10 cellular contexts compared by ENCODE assay signal in the genomic region with DNA sequence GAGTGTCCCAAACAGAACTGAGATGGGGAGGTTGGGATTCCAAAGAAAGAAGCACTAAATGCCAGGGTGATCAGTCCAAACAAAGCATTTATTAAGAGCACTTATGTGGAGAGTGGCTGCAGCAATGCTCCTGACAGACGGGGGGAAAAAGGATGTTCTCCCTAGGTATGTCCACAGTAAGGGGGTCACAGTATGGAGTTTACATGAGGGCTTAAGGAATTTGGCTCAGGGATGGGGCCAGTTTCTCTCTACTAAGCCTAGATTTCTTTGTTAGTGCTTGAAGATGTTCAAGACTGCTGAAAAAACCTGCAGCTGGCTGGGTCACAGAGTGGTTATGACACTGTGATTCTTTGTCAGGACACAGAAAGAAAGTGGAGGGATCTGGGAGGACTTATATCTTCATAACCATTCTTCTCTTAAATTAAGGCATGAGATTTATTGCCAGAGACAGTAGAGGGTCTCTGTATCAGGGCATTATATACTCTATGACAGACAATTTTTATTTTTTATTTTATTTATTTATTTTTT.
DNase-seq lines count a peak whose midpoint lies in the region; ATAC-seq, FAIRE-seq and TF ChIP-seq lines count a peak whose summit lies in the region.
"Had no signal": no experiment of that assay in that cellular context is flagged by ENCODE, and none has a peak within 500 bp of the region (broad histone marks: within the 10 kb centered on the region; RNA-seq: fewer than 3 reads in every experiment).

No MANE protein-coding gene starts in this region.

- no peaks in the 10 kb centered on the region for H3K9me3 ChIP-seq in BE2C
- no peaks in the 10 kb centered on the region for H3K9me3 ChIP-seq in pancreas
- H3K9me3 ChIP-seq: gastrocnemius medialis had no signal

- H3K4me1 ChIP-seq in BE2C (peaks cover 3% of the 10 kb centered on the region; the same call in 1 of the 2 replicates), pancreas (no peaks in the 10 kb centered on the region)
- H3K4me1 ChIP-seq: gastrocnemius medialis had no signal

- 23 to 41% methylated on average over 1 of the region's 1 CpG for WGBS in pancreas, 2 donors

- peak overlapping the region; percentile 48 for H3K4me3 ChIP-seq in BE2C (ENCODE audit: low read depth, low read length)
- peak overlapping the region; percentile 20 for H3K4me3 ChIP-seq in epithelial cell of esophagus (ENCODE audit: low read length)
- H3K4me3 ChIP-seq in pancreas = peak overlapping the region in 2 of 4 donors; percentile 16 to 34

- intact Hi-C loops in pancreas (cut with DNase I) = no loop called here

- H3K27me3 ChIP-seq in BE2C (no peaks in the 10 kb centered on the region), pancreas (no peaks in the 10 kb centered on the region)
- H3K27me3 ChIP-seq: gastrocnemius medialis had no signal

- POLR2A ChIA-PET in RWPE1 (lab: Yijun Ruan, JAX; ENCODE audit: low non-redundant PET) = no interaction called here

- DNase-seq in BE2C = no peak
- DNase-seq in RWPE1 (ENCODE audit: low spot score) = peak; percentile 1
- no peak for DNase-seq in epithelial cell of esophagus (ENCODE audit: low read depth)
- no peak for DNase-seq in pancreas
- DNase-seq in Ammon's horn (ENCODE audit: low spot score) = no peak
- DNase-seq in UCSD-AML1 (lab: John Stamatoyannopoulos, UW; ENCODE audit: unreplicated experiment) = no peak
- DNase-seq: activated T-cell treated with anti-CD3 and anti-CD28 coated beads, Interleukin-2, amount 50 U/mL, for 48 hours; gastrocnemius medialis had no signal

- no peak for FAIRE-seq in pancreas (lab: Jason Lieb, UNC)

- peak overlapping the region; percentile 24; the same call in 1 of the 2 replicates for H3K27ac ChIP-seq in RWPE1
- H3K27ac ChIP-seq in pancreas = no peak overlapping the region
- H3K27ac ChIP-seq: gastrocnemius medialis had no signal

- H3K36me3 ChIP-seq in BE2C (no peaks in the 10 kb centered on the region), pancreas (no peaks in the 10 kb centered on the region)
- H3K36me3 ChIP-seq: gastrocnemius medialis had no signal

- CTCF ChIA-PET in RWPE1 (lab: Yijun Ruan, JAX) = no interaction called here

- no peak for TF ChIP-seq CTCF in BE2C (IDR thresholded peaks at IDR 0.05; ENCODE audit: low read depth, low read length)
- 0 out of 2 replicates have a peak, but pooled peaks have one; percentile 26 for TF ChIP-seq CTCF in RWPE1 (conservative IDR thresholded peaks at IDR 0.05; ENCODE audit: low read depth)
- no peak for TF ChIP-seq CTCF in epithelial cell of esophagus (IDR thresholded peaks at IDR 0.05; ENCODE audit: insufficient read depth, low read depth, low read length, missing control alignments)
- no peak for TF ChIP-seq CTCF in pancreas (IDR thresholded peaks at IDR 0.05)

- ATAC-seq in pancreas (peak in 3 of 4 donors; percentile 18 to 45 (median 21)), HG02981 (IDR thresholded peaks at IDR 0.05; ENCODE audit: unreplicated experiment) (no peak), HG02973 (IDR thresholded peaks at IDR 0.05; ENCODE audit: unreplicated experiment) (no peak)
- ATAC-seq: gastrocnemius medialis had no signal

Comparison
In these comparisons a context has a peak if more than half of its experiments do, and no peak if none do; other contexts are left out.
1. ATAC-seq: peak in pancreas (3 of 4); none in HG02981 (single experiment) and HG02973 (single experiment).